9 cellular contexts compared by ENCODE assay signal in the genomic region with DNA sequence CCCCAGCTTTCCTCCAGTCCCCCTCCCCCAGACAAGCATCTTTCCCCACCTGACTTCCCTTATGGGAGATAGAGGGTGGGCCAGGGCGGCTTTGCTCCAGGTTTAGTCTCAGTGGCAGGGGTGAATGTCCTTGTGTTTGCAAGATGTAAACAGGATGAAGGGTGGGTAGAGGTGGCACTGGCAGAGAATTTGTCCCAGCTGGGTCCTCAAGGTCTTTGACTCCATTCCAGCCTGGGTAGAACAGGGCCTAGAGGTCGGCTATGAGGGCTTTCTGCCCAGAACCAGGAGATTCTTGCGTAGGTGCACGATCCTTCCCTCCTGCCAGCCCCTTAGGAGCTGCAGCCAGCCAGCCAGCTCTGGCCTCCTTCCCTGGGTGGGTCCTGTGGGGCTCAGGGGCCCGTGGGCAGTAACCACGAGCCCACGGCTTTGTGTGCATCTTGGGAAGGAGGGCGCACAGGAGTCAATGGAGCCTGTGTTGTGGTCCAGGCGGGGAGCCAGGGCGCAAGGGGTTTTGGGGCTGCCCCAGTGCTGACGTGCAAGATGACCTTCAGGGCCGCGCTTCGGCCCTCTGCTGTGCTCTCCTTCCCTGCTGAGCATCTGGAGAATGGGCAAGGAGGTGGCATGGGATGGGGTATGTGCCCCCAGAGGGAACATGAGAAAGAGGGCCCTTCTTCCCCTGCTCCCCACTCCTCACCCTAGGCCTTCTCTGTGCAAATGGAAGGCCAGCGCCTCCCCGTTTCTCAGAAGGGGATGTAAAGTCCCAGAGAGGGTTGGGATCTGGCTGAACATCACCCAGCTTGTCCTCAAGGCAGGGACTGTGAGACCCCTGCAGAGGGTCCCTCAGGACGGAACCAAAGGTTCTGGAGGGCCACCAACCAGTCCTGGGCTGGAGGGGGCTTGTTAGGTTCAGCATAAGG. TPM values are rescaled to one million over a fixed set of nuclear protein-coding genes. Genes with fewer than 3 reads are reported as not detected.
DNase-seq lines count a peak whose midpoint lies in the region; ATAC-seq, FAIRE-seq and TF ChIP-seq lines count a peak whose summit lies in the region.
"Had no signal": no experiment of that assay in that cellular context is flagged by ENCODE, and none has a peak within 500 bp of the region (broad histone marks: within the 10 kb centered on the region; RNA-seq: fewer than 3 reads in every experiment).

No MANE protein-coding gene starts in this region.

- peaks cover 10% of the 10 kb centered on the region for H3K36me3 Mint-ChIP-seq in CD8-positive, alpha-beta T cell
- H3K36me3 Mint-ChIP-seq in astrocyte (ENCODE audit: low read depth, unreplicated experiment) (peaks cover 3% of the 10 kb centered on the region), nephron (ENCODE audit: low read depth) (peaks cover 8% of the 10 kb centered on the region)

- H3K9me3 ChIP-seq in CD8-positive, alpha-beta T cell (ENCODE audit: low read length) = no peaks in the 10 kb centered on the region
- no peaks in the 10 kb centered on the region for H3K9me3 ChIP-seq in astrocyte (ENCODE audit: insufficient read depth, low read depth, low read length)
- H3K9me3 ChIP-seq: prostate gland had no signal

- H4K20me1 ChIP-seq in KMS-11 (ENCODE audit: insufficient read depth) (no peaks in the 10 kb centered on the region), astrocyte (ENCODE audit: insufficient read depth, low read length) (peaks cover 17% of the 10 kb centered on the region)

- intact Hi-C loops in CD8-positive, alpha-beta T cell (cut with DNase I, micrococcal nuclease) = no loop called here

- H2AFZ ChIP-seq in KMS-11 (ENCODE audit: low read depth) (peak overlapping the region; percentile 50), astrocyte (ENCODE audit: low read depth, low read length) (no peak overlapping the region)

- H3K4me3 ChIP-seq in CD8-positive, alpha-beta T cell (ENCODE audit: low read depth, low read length) = no peak overlapping the region
- H3K4me3 ChIP-seq in KMS-11 (IDR thresholded peaks at IDR 0.05; ENCODE audit: insufficient read depth, low read depth, low read length) (no peak overlapping the region), astrocyte (ENCODE audit: insufficient read depth, low read depth, low read length) (no peak overlapping the region)
- H3K4me3 ChIP-seq: prostate gland had no signal

- DNase-seq in CD8-positive, alpha-beta T cell = no peak
- DNase-seq in astrocyte (ENCODE audit: low read depth) (no peak), activated gamma-delta T cell treated with Interleukin-2 at 50 U/mL for 16 hours (no peak), epidermal melanocyte (ENCODE audit: insufficient read length, low spot score) (no peak)

- H3K4me1 Mint-ChIP-seq in CD8-positive, alpha-beta T cell (ENCODE audit: low read depth) = peaks cover 33% of the 10 kb centered on the region
- H3K4me1 Mint-ChIP-seq in astrocyte (ENCODE audit: low read depth, unreplicated experiment) (peaks cover 39% of the 10 kb centered on the region), nephron (peaks cover 41% of the 10 kb centered on the region)

- H3K27ac Mint-ChIP-seq in CD8-positive, alpha-beta T cell = peak overlapping the region; percentile 49
- H3K27ac Mint-ChIP-seq in astrocyte (ENCODE audit: unreplicated experiment) = peak overlapping the region; percentile 74
- peak overlapping the region; percentile 73 to 88 (median 77) for H3K27ac Mint-ChIP-seq in nephron

- no peaks in the 10 kb centered on the region for H3K27me3 Mint-ChIP-seq in CD8-positive, alpha-beta T cell (ENCODE audit: low read depth)
- H3K27me3 Mint-ChIP-seq in astrocyte (ENCODE audit: low read depth, unreplicated experiment) (peaks cover 2% of the 10 kb centered on the region), nephron (ENCODE audit: low read depth) (peaks cover 3% of the 10 kb centered on the region)

- no peak for TF ChIP-seq CTCF in CD8-positive, alpha-beta T cell (IDR thresholded peaks at IDR 0.05)
- TF ChIP-seq CTCF in KMS-11 (conservative IDR thresholded peaks at IDR 0.05; ENCODE audit: low read depth, low read length) (no peak), astrocyte (IDR thresholded peaks at IDR 0.05; ENCODE audit: insufficient read depth, low read depth, low read length) (no peak), nephron (IDR thresholded peaks at IDR 0.05; ENCODE audit: unreplicated experiment in 3 of 3) (no peak)

- H3K27me3 ChIP-seq in CD8-positive, alpha-beta T cell (ENCODE audit: insufficient read depth, low read length) = no peaks in the 10 kb centered on the region
- H3K27me3 ChIP-seq in KMS-11 (ENCODE audit: insufficient read depth, low read depth) (no peaks in the 10 kb centered on the region), astrocyte (ENCODE audit: insufficient read depth, low read length) (no peaks in the 10 kb centered on the region)

- no peak overlapping the region for H3K4me3 Mint-ChIP-seq in CD8-positive, alpha-beta T cell
- H3K4me3 Mint-ChIP-seq in astrocyte (ENCODE audit: unreplicated experiment) (no peak overlapping the region), nephron (peak overlapping the region in 1 of 3 experiments; percentile 61)

- ATAC-seq in CD8-positive, alpha-beta T cell = no peak
- no peak for ATAC-seq in GM19452 (IDR thresholded peaks at IDR 0.05; ENCODE audit: unreplicated experiment)
- ATAC-seq in HG03442 (IDR thresholded peaks at IDR 0.05; ENCODE audit: unreplicated experiment) = no peak

- CTCF ChIA-PET in CD8-positive, alpha-beta T cell (lab: Charles Lee) = interaction anchor here (0.6 to 1.5 kb wide), 2 partner anchors 12 to 230 kb away, joined by 3 to 5 read pairs; no protein-coding TSS in a partner anchor

- POLR2A ChIA-PET in CD8-positive, alpha-beta T cell (lab: Charles Lee) = no interaction called here

- H3K27ac ChIP-seq in CD8-positive, alpha-beta T cell (ENCODE audit: low read depth, low read length) = no peak overlapping the region
- H3K27ac ChIP-seq in KMS-11 (peak overlapping the region; percentile 76), astrocyte (ENCODE audit: low read depth, low read length) (no peak overlapping the region)
- H3K27ac ChIP-seq: prostate gland had no signal

- H3K9ac ChIP-seq in KMS-11 = peak overlapping the region; percentile 53; the same call in 1 of the 2 replicates
- peak overlapping the region; percentile 55 for H3K9ac ChIP-seq in astrocyte (ENCODE audit: low read length)

- H3K9me3 Mint-ChIP-seq in CD8-positive, alpha-beta T cell = no peaks in the 10 kb centered on the region
- H3K9me3 Mint-ChIP-seq in astrocyte (ENCODE audit: unreplicated experiment) = peaks cover 2% of the 10 kb centered on the region
- H3K9me3 Mint-ChIP-seq in nephron = no peaks in the 10 kb centered on the region

- peaks cover 3% of the 10 kb centered on the region for H3K36me3 ChIP-seq in CD8-positive, alpha-beta T cell (ENCODE audit: insufficient read depth, low read length)
- H3K36me3 ChIP-seq in KMS-11 (ENCODE audit: insufficient read depth) (no peaks in the 10 kb centered on the region), astrocyte (ENCODE audit: insufficient read depth, low read length) (peaks cover 4% of the 10 kb centered on the region)
- H3K36me3 ChIP-seq: prostate gland had no signal

- H3K4me2 ChIP-seq in KMS-11 = peak overlapping the region; percentile 98
- peak overlapping the region; percentile 78 for H3K4me2 ChIP-seq in astrocyte (ENCODE audit: low read length)

- FAIRE-seq in astrocyte (lab: Jason Lieb, UNC) = no peak

- H3K4me1 ChIP-seq in CD8-positive, alpha-beta T cell (ENCODE audit: insufficient read depth, low read length) = peaks cover 18% of the 10 kb centered on the region
- H3K4me1 ChIP-seq in KMS-11 (ENCODE audit: low read depth, poor library complexity, severe bottlenecking) (peaks cover 62% of the 10 kb centered on the region), astrocyte (ENCODE audit: insufficient read depth, low read length) (peaks cover 26% of the 10 kb centered on the region)
- H3K4me1 ChIP-seq: prostate gland had no signal

- no peaks in the 10 kb centered on the region for H3K79me2 ChIP-seq in KMS-11 (ENCODE audit: insufficient read depth, low read depth)
- no peaks in the 10 kb centered on the region for H3K79me2 ChIP-seq in astrocyte (ENCODE audit: insufficient read depth, low read length)

RNA-seq across cellular contexts. Expression of gene POU3F1, which starts 15.7 kb away (rescaled TPM):
- 1 to 10 TPM; 1.0 to 1.1 TPM for total RNA-seq in CD8-positive, alpha-beta T cell
- total RNA-seq in astrocyte = 2.3 and 3.3 TPM in 2 replicates

RNA-seq across cellular contexts. Expression of gene UTP11, which starts 18.3 kb away (rescaled TPM):
- total RNA-seq in CD8-positive, alpha-beta T cell = 10 to 100 TPM; 12.8 to 14.0 TPM
- 38.2 and 42.6 TPM in 2 replicates for total RNA-seq in astrocyte

RNA-seq across cellular contexts. Expression of gene FHL3, which starts 25.5 kb away (rescaled TPM):
- 1 to 10 TPM; 5.6 to 5.9 TPM for total RNA-seq in CD8-positive, alpha-beta T cell
- 107 and 116 TPM in 2 replicates for total RNA-seq in astrocyte

RNA-seq across cellular contexts. Expression of gene SF3A3, which starts 41.0 kb away (rescaled TPM):
- total RNA-seq in CD8-positive, alpha-beta T cell = 10 to 100 TPM; 41.7 to 42.6 TPM
- total RNA-seq in astrocyte = 66.5 and 76.8 TPM in 2 replicates

Comparison
In these comparisons a context has a peak if more than half of its experiments do, and no peak if none do; other contexts are left out.
1. RNA of gene FHL3, which starts 25.5 kb away (total RNA-seq): 107 to 116 TPM in astrocyte; 5.6 to 5.9 TPM in CD8-positive, alpha-beta T cell; every median in the first group is over 10 times any median in the second.
2. Peak in every context shown above with its lines, with median percentiles within 50 percentile points of each other: H3K27ac Mint-ChIP-seq.